25 cellular contexts compared by ENCODE assay signal in genomic region chr10:115696747-115697146, GRCh38.
"Had no signal": no experiment of that assay in that cellular context is flagged by ENCODE, and none has a peak within 500 bp of the region (broad histone marks: within the 10 kb centered on the region; RNA-seq: fewer than 3 reads in every experiment).

No MANE protein-coding gene starts in this region.

- H3K27ac Mint-ChIP-seq: activated B cell treated with CpG ODN at 0.5 μM for 24 hours; activated CD4-positive, alpha-beta T cell treated with anti-CD3 and anti-CD28 coated beads, Interleukin-2, amount 10 ng/mL, durations not matched to agents 24 days and 14 days; activated CD8-positive, alpha-beta memory T cell treated with anti-CD3 and anti-CD28 coated beads, Interleukin-2, amount 10 ng/mL, durations not matched to agents 7 days and 5 days; activated naive CD4-positive, alpha-beta T cell treated with anti-CD3 and anti-CD28 coated beads for 36 hours; activated naive CD8-positive, alpha-beta T cell; activated T-cell treated with anti-CD3 and anti-CD28 coated beads, Interleukin-2, amount 50 U/mL, for 24 hours; activated T-helper 1 cell treated with anti-CD3 and anti-CD28 coated beads, Interleukin-12 subunit alpha, Interleukin-12 subunit beta, Interleukin-2, Interleukin-4 antibody, amounts not matched to agents 30 ng/mL and 10 ng/mL and 1 ng/mL, durations not matched to agents 14 hours and 24 hours and 36 hours; brain; T-cell had no signal

- H3K4me3 ChIP-seq: K562, SK-N-MC had no signal

- H3K36me3 Mint-ChIP-seq: activated CD8-positive, alpha-beta memory T cell treated with anti-CD3 and anti-CD28 coated beads, Interleukin-2, amount 10 ng/mL, durations not matched to agents 7 days and 5 days; activated naive CD8-positive, alpha-beta T cell; T-cell had no signal

- H3K27ac ChIP-seq: SK-N-MC had no signal

- H3K4me1 Mint-ChIP-seq: activated B cell treated with CpG ODN at 0.5 μM for 24 hours; activated CD4-positive, alpha-beta T cell treated with anti-CD3 and anti-CD28 coated beads, Interleukin-2, amount 10 ng/mL, durations not matched to agents 24 days and 14 days; activated CD8-positive, alpha-beta memory T cell treated with anti-CD3 and anti-CD28 coated beads, Interleukin-2, amount 10 ng/mL, durations not matched to agents 7 days and 5 days; brain; T-cell had no signal

- H3K27me3 Mint-ChIP-seq: activated B cell treated with CpG ODN at 0.5 μM for 24 hours; activated CD4-positive, alpha-beta T cell treated with anti-CD3 and anti-CD28 coated beads, Interleukin-2, amount 10 ng/mL, durations not matched to agents 24 days and 14 days; activated CD8-positive, alpha-beta memory T cell treated with anti-CD3 and anti-CD28 coated beads, Interleukin-2, amount 10 ng/mL, durations not matched to agents 7 days and 5 days; activated naive CD8-positive, alpha-beta T cell; activated T-cell treated with anti-CD3 and anti-CD28 coated beads, Interleukin-2, amount 50 U/mL, for 24 hours; T-cell had no signal

- H3K4me3 Mint-ChIP-seq: activated B cell treated with CpG ODN at 0.5 μM for 24 hours; activated CD4-positive, alpha-beta T cell treated with anti-CD3 and anti-CD28 coated beads, Interleukin-2, amount 10 ng/mL, durations not matched to agents 24 days and 14 days; activated CD8-positive, alpha-beta memory T cell treated with anti-CD3 and anti-CD28 coated beads, Interleukin-2, amount 10 ng/mL, durations not matched to agents 7 days and 5 days; activated naive CD4-positive, alpha-beta T cell treated with anti-CD3 and anti-CD28 coated beads for 36 hours; activated naive CD8-positive, alpha-beta T cell; activated T-cell treated with anti-CD3 and anti-CD28 coated beads, Interleukin-2, amount 50 U/mL, for 24 hours; activated T-helper 1 cell treated with anti-CD3 and anti-CD28 coated beads, Interleukin-12 subunit alpha, Interleukin-12 subunit beta, Interleukin-2, Interleukin-4 antibody, amounts not matched to agents 30 ng/mL and 10 ng/mL and 1 ng/mL, durations not matched to agents 14 hours and 24 hours and 36 hours; brain; T-cell had no signal

- DNase-seq: activated B cell treated with CpG ODN at 0.5 μM for 24 hours; activated CD4-positive, alpha-beta T cell treated with anti-CD3 and anti-CD28 coated beads for 1 hour; activated CD4-positive, alpha-beta T cell treated with anti-CD3 and anti-CD28 coated beads, Interleukin-2, amount 10 ng/mL, durations not matched to agents 24 days and 14 days; activated CD4-positive, alpha-beta T cell treated with anti-CD3 and anti-CD28 coated beads, Interleukin-2, amount 50 U/mL, for 48 hours; activated CD8-positive, alpha-beta memory T cell treated with anti-CD3 and anti-CD28 coated beads, Interleukin-2, amount 10 ng/mL, durations not matched to agents 7 days and 5 days; activated effector memory CD4-positive, alpha-beta T cell treated with anti-CD3 and anti-CD28 coated beads, Interleukin-2, amount 50 U/mL, for 16 hours; activated naive CD4-positive, alpha-beta T cell treated with anti-CD3 and anti-CD28 coated beads for 36 hours; activated T-cell treated with anti-CD3 and anti-CD28 coated beads, Interleukin-2, amount 50 U/mL, for 24 hours; amygdala; Kasumi-1; NCI-H1930; NCI-H226; NCI-H69; OCI-M1; RPMI8226; T-cell; T-helper 2 cell; T1000 had no signal

- ATAC-seq: activated CD8-positive, alpha-beta memory T cell treated with anti-CD3 and anti-CD28 coated beads, Interleukin-2, amount 10 ng/mL, durations not matched to agents 7 days and 5 days; K562; Panc1; Right ventricle myocardium inferior; T-cell had no signal

- H3K9me3 Mint-ChIP-seq: activated B cell treated with CpG ODN at 0.5 μM for 24 hours; activated CD4-positive, alpha-beta T cell treated with anti-CD3 and anti-CD28 coated beads, Interleukin-2, amount 10 ng/mL, durations not matched to agents 24 days and 14 days; activated naive CD4-positive, alpha-beta T cell treated with anti-CD3 and anti-CD28 coated beads for 36 hours; activated T-cell treated with anti-CD3 and anti-CD28 coated beads, Interleukin-2, amount 50 U/mL, for 24 hours; activated T-helper 1 cell treated with anti-CD3 and anti-CD28 coated beads, Interleukin-12 subunit alpha, Interleukin-12 subunit beta, Interleukin-2, Interleukin-4 antibody, amounts not matched to agents 30 ng/mL and 10 ng/mL and 1 ng/mL, durations not matched to agents 14 hours and 24 hours and 36 hours had no signal
